ENCODE assay signal across 9 cellular contexts in the genomic region with DNA sequence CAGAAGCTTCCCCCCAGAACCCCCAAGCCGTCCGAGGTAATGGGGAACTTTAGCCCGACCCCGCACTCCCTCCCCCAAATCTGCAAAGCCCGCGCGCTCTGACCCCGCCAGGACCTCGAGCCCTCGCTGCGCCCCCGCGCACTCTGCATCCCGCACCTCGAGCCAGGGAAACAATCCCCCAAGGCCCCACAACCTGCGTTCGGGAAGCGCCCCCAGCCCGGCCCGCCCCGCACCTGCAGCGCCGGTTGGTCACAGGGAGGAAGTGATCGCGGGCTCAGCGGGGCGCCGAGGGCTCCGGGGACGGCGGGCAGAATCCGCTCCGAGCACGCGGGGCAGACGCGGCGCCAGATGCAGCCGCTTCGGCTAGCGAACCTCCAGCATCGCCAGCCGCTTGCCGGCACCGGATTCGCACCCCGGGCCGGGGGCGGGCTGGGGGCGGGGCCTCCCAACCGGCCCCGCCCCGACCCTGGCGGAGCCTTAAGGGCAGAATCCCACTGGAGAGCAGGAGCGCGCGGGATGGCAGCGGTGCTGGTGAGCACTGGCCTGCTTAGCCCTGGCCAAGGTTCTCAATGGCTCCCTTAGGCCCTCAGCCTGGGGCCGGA. TPM values are rescaled to one million over a fixed set of nuclear protein-coding genes. Genes with fewer than 3 reads are reported as not detected.
A peak's percentile ranks its signal among the peaks of the same experiment; 100 is the strongest.
DNase-seq lines count a peak whose midpoint lies in the region; ATAC-seq and TF ChIP-seq lines count a peak whose summit lies in the region.
"Had no signal": no experiment of that assay in that cellular context is flagged by ENCODE, and none has a peak within 500 bp of the region (broad histone marks: within the 10 kb centered on the region; RNA-seq: fewer than 3 reads in every experiment).

A gene with protein sequence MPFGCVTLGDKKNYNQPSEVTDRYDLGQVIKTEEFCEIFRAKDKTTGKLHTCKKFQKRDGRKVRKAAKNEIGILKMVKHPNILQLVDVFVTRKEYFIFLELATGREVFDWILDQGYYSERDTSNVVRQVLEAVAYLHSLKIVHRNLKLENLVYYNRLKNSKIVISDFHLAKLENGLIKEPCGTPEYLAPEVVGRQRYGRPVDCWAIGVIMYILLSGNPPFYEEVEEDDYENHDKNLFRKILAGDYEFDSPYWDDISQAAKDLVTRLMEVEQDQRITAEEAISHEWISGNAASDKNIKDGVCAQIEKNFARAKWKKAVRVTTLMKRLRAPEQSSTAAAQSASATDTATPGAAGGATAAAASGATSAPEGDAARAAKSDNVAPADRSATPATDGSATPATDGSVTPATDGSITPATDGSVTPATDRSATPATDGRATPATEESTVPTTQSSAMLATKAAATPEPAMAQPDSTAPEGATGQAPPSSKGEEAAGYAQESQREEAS (minus strand): TSS at position 382 of the 602 bp plus-strand sequence. CDS start 7,518 bp downstream, outside the sequence.

- H3K4me1 ChIP-seq in suprapubic skin = peaks cover 19% of the 10 kb centered on the region

- ATAC-seq in activated naive CD4-positive, alpha-beta T cell treated with anti-CD3 and anti-CD28 coated beads, Interleukin-2, amount 50 U/mL, for 72 hours = peak; percentile 51 to 62
- ATAC-seq in left lobe of liver (peak; percentile 21), GM19023 (IDR thresholded peaks at IDR 0.05; ENCODE audit: unreplicated experiment) (no peak), HG02588 (IDR thresholded peaks at IDR 0.05; ENCODE audit: unreplicated experiment) (no peak)

- DNase-seq in GM06990 (ENCODE audit: extremely low read depth, insufficient read length) = no peak
- DNase-seq in MV-4-11 (lab: John Stamatoyannopoulos, UW) = peak; percentile 22
- DNase-seq in activated naive CD4-positive, alpha-beta T cell treated with anti-CD3 and anti-CD28 coated beads, Interleukin-2, amount 50 U/mL, for 72 hours (ENCODE audit: low spot score in 2 of 2) = peak in 1 of 2 donors; percentile 22
- DNase-seq in left lobe of liver (ENCODE audit: low spot score) = no peak
- no peak for DNase-seq in suprapubic skin (ENCODE audit: low spot score in 2 of 2)
- DNase-seq in globus pallidus (ENCODE audit: low spot score) = no peak

- no peak within 1 kb of the TSS for H3K27ac ChIP-seq in suprapubic skin

- no peak for TF ChIP-seq EP300 in suprapubic skin (IDR thresholded peaks at IDR 0.05)

- H3K36me3 ChIP-seq in GM06990 (ENCODE audit: control insufficient read depth, insufficient read depth, low read length) = no peaks in the 10 kb centered on the region
- no peaks in the 10 kb centered on the region for H3K36me3 ChIP-seq in suprapubic skin

- 7% methylated on average over 11 of the region's 59 CpGs for WGBS in suprapubic skin

- no peak within 1 kb of the TSS for H3K27ac Mint-ChIP-seq in activated naive CD4-positive, alpha-beta T cell treated with anti-CD3 and anti-CD28 coated beads, Interleukin-2, amount 50 U/mL, for 72 hours

- H3K4me3 ChIP-seq in GM06990 (replicated peaks; ENCODE audit: low read depth, low read length) = peak within 1 kb of the TSS; percentile 33
- peak within 1 kb of the TSS; percentile 43 for H3K4me3 ChIP-seq in suprapubic skin

- TF ChIP-seq POLR2A in suprapubic skin (IDR thresholded peaks at IDR 0.05) = no peak

- H3K9me3 ChIP-seq in suprapubic skin = no peaks in the 10 kb centered on the region

- no peaks in the 10 kb centered on the region for H3K36me3 Mint-ChIP-seq in activated naive CD4-positive, alpha-beta T cell treated with anti-CD3 and anti-CD28 coated beads, Interleukin-2, amount 50 U/mL, for 72 hours

- H3K27me3 ChIP-seq in GM06990 (replicated peaks; ENCODE audit: control insufficient read depth, insufficient read depth, low read length) (peaks cover 7% of the 10 kb centered on the region), suprapubic skin (peaks cover 42% of the 10 kb centered on the region)

- TF ChIP-seq CTCF in GM06990 (IDR thresholded peaks at IDR 0.05; ENCODE audit: insufficient read depth, low read length, poor library complexity, severe bottlenecking) = no peak
- TF ChIP-seq CTCF in suprapubic skin (IDR thresholded peaks at IDR 0.05) = no peak

- H3K9me3 Mint-ChIP-seq in activated naive CD4-positive, alpha-beta T cell treated with anti-CD3 and anti-CD28 coated beads, Interleukin-2, amount 50 U/mL, for 72 hours = no peaks in the 10 kb centered on the region

RNA-seq across cellular contexts. Expression of the gene that starts here (rescaled TPM):
- total RNA-seq in activated naive CD4-positive, alpha-beta T cell treated with anti-CD3 and anti-CD28 coated beads, Interleukin-2, amount 50 U/mL, for 72 hours = under 1 TPM; 0.43 to 0.48 TPM
- total RNA-seq in left lobe of liver = not detected
- 1 to 10 TPM in 1 of 4 donors, not detected in 3; 2.0 TPM for total RNA-seq in suprapubic skin
- total RNA-seq: RPMI7951 had no signal

Comparison
In these comparisons a context has a peak if more than half of its experiments do, and no peak if none do; other contexts are left out.
1. Peak in ATAC-seq in activated naive CD4-positive, alpha-beta T cell treated with anti-CD3 and anti-CD28 coated beads, Interleukin-2, amount 50 U/mL, for 72 hours; RNA of the gene not detected or under 1 TPM.
2. Peak in ATAC-seq in left lobe of liver; RNA of the gene not detected or under 1 TPM.